20 cellular contexts compared by ENCODE assay signal in the genomic region with DNA sequence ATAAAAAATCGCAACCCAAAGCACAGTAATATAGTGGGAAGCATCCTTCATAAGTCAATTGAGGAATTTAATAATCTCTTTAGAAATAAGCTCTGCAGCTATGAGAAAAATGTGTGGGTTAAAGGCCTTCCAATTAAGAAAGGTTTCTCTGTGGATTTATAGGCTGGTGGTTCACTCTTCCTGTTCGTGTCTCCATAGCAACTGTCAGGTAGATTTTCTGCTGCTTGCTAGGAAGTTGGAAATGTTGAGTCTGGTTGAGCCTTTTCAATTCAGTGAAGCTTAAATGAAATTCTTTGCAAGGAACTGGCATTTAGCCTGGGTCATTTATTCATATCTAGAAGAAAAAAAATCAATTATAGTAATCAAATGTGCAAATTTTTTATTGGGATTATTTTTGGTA.
"Had no signal": no experiment of that assay in that cellular context is flagged by ENCODE, and none has a peak within 500 bp of the region (broad histone marks: within the 10 kb centered on the region; RNA-seq: fewer than 3 reads in every experiment).

No MANE protein-coding gene starts in this region.

- DNase-seq: KBM-7, MV-4-11, NCI-H1048, NCI-H1105, NCI-H1417 treated with DMSO at 0.1 percent for 48 hours, NCI-H146, NCI-H1694 treated with DMSO at 0.1 percent for 48 hours, NCI-H1930, NCI-H2081, NCI-H2107, NCI-H2171 treated with DMSO at 0.1 percent for 48 hours, NCI-H345, NCI-H446 treated with DMSO at 0.1 percent for 48 hours, NCI-H510A treated with DMSO at 0.1 percent for 48 hours, NCI-H526, NCI-H774, Right ventricle myocardium superior, RPMI8226, SIG-M5, SW 1271 had no signal
